11 cellular contexts compared by ENCODE assay signal in the genomic region with DNA sequence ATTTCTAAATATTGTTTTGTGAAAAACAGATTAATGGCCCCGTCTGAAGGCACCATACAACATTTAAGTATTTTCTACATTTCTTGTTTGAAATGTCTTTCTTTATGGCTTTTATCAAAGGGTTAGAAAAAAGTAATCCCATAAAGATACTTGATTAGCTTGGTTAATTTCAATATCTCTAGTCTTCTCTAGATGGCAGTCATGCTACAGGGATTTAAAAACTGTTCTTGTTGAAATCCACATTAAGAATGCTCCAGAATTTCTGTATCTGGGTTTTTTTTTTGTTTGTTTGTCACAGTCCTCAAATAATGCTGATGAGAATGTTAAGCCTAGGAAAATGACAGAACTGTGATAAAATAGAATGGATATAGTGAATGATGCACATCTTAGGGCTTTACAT.
A peak's percentile ranks its signal among the peaks of the same experiment; 100 is the strongest.
DNase-seq lines count a peak whose midpoint lies in the region; ATAC-seq, FAIRE-seq and TF ChIP-seq lines count a peak whose summit lies in the region.
"Had no signal": no experiment of that assay in that cellular context is flagged by ENCODE, and none has a peak within 500 bp of the region (broad histone marks: within the 10 kb centered on the region; RNA-seq: fewer than 3 reads in every experiment).

No MANE protein-coding gene starts in this region.

- peaks cover 2% of the 10 kb centered on the region for H3K9me3 Mint-ChIP-seq in activated CD8-positive, alpha-beta T cell treated with anti-CD3 and anti-CD28 coated beads, Interleukin-2, amount 10 ng/mL, durations not matched to agents 7 days and 5 days (ENCODE audit: insufficient read depth)
- no peaks in the 10 kb centered on the region for H3K9me3 Mint-ChIP-seq in activated CD4-positive, alpha-beta T cell treated with anti-CD3 and anti-CD28 coated beads, Interleukin-2, amount 10 ng/mL, durations not matched to agents 7 days and 5 days

- H3K4me1 Mint-ChIP-seq in activated CD8-positive, alpha-beta T cell treated with anti-CD3 and anti-CD28 coated beads, Interleukin-2, amount 10 ng/mL, durations not matched to agents 7 days and 5 days (ENCODE audit: low read depth), result no peaks in the 10 kb centered on the region
- H3K4me1 Mint-ChIP-seq in activated CD4-positive, alpha-beta T cell treated with anti-CD3 and anti-CD28 coated beads, Interleukin-2, amount 10 ng/mL, durations not matched to agents 7 days and 5 days, result no peaks in the 10 kb centered on the region

- peak; percentile 38 for TF ChIP-seq RAD21 in SK-N-SH (IDR thresholded peaks at IDR 0.05; ENCODE audit: low read length)

- DNase-seq in SK-N-SH (no peak), SK-MEL-5 (ENCODE audit: low read depth, low spot score) (peak; percentile 56), frontal cortex (ENCODE audit: low spot score in 2 of 2) (peak in 1 of 2 donors; percentile 18), upper lobe of right lung (no peak), Right ventricle myocardium superior (no peak)
- DNase-seq in activated CD8-positive, alpha-beta T cell treated with anti-CD3 and anti-CD28 coated beads, Interleukin-2, amount 10 ng/mL, durations not matched to agents 7 days and 5 days, result no peak
- DNase-seq in activated CD4-positive, alpha-beta T cell treated with anti-CD3 and anti-CD28 coated beads, Interleukin-2, amount 10 ng/mL, durations not matched to agents 7 days and 5 days, result no peak
- DNase-seq: mucosa of descending colon; NCI-H446; stimulated activated naive CD4-positive, alpha-beta T cell treated with Interleukin-2 at 50 U/mL for 16 hours had no signal

- H3K9me2 ChIP-seq in SK-N-SH, result no peaks in the 10 kb centered on the region

- no peaks in the 10 kb centered on the region for H4K20me1 ChIP-seq in SK-N-SH (ENCODE audit: insufficient read depth)

- ATAC-seq in SK-N-SH treated with all-trans-retinoic acid at 6 μM for 48 hours (no peak), upper lobe of right lung (no peak), Right ventricle myocardium superior (ENCODE audit: poor library complexity) (no peak)
- no peak for ATAC-seq in activated CD8-positive, alpha-beta T cell treated with anti-CD3 and anti-CD28 coated beads, Interleukin-2, amount 10 ng/mL, durations not matched to agents 7 days and 5 days
- ATAC-seq: mucosa of descending colon had no signal

- no peak overlapping the region for H3K4me2 ChIP-seq in SK-N-SH

- 2% methylated on average over 1 of the region's 1 CpG for WGBS in SK-N-SH (ENCODE audit: low lambda C conversion rate)

- H3F3A ChIP-seq in SK-N-SH (replicated peaks; ENCODE audit: insufficient read depth), result no peaks in the 10 kb centered on the region

- no peaks in the 10 kb centered on the region for H3K9me3 ChIP-seq in SK-N-SH
- no peaks in the 10 kb centered on the region for H3K9me3 ChIP-seq in upper lobe of right lung
- H3K9me3 ChIP-seq: mucosa of descending colon had no signal

- H3K36me3 Mint-ChIP-seq in activated CD8-positive, alpha-beta T cell treated with anti-CD3 and anti-CD28 coated beads, Interleukin-2, amount 10 ng/mL, durations not matched to agents 7 days and 5 days (ENCODE audit: low read depth), result no peaks in the 10 kb centered on the region
- no peaks in the 10 kb centered on the region for H3K36me3 Mint-ChIP-seq in activated CD4-positive, alpha-beta T cell treated with anti-CD3 and anti-CD28 coated beads, Interleukin-2, amount 10 ng/mL, durations not matched to agents 7 days and 5 days (ENCODE audit: low read depth)

- no peaks in the 10 kb centered on the region for H3K36me3 ChIP-seq in SK-N-SH (replicated peaks in 1 of 2; ENCODE audit: control insufficient read depth in 1 of 2, insufficient read depth in 2 of 2, low read length in 1 of 2)
- H3K36me3 ChIP-seq in upper lobe of right lung, result no peaks in the 10 kb centered on the region

- FAIRE-seq in frontal cortex (lab: Jason Lieb, UNC), result peak; percentile 10

- H2AFZ ChIP-seq in SK-N-SH (ENCODE audit: low read depth), result no peak overlapping the region

- H3K27ac ChIP-seq in SK-N-SH (ENCODE audit: low read depth in 2 of 2, low read length in 1 of 2) (no peak overlapping the region), upper lobe of right lung (no peak overlapping the region)

- peak; percentile 56 for TF ChIP-seq CTCF in SK-N-SH (IDR thresholded peaks at IDR 0.05)
- TF ChIP-seq CTCF in upper lobe of right lung (IDR thresholded peaks at IDR 0.05), result peak; percentile 24

- H3K4me3 ChIP-seq in SK-N-SH (ENCODE audit: low read depth in 2 of 2, low read length in 1 of 2) (no peak overlapping the region), upper lobe of right lung (no peak overlapping the region)
- H3K4me3 ChIP-seq: mucosa of descending colon had no signal

- CTCF ChIA-PET in SK-N-SH (lab: Yijun Ruan, JAX), result interaction anchor here (0.7 to 3.6 kb wide), 4 partner anchors 36 to 655 kb away, joined by 3 to 16 read pairs (median 3); no protein-coding TSS in a partner anchor
- CTCF ChIA-PET in activated CD8-positive, alpha-beta T cell treated with anti-CD3 and anti-CD28 coated beads, Interleukin-2, amount 10 ng/mL, durations not matched to agents 7 days and 5 days (lab: Charles Lee), result no interaction called here
- CTCF ChIA-PET in activated CD4-positive, alpha-beta T cell treated with anti-CD3 and anti-CD28 coated beads, Interleukin-2, amount 10 ng/mL, durations not matched to agents 7 days and 5 days (lab: Charles Lee), result interaction anchor here (1.0 kb wide), 1 partner anchor 32 kb away, joined by 3 read pairs; no protein-coding TSS in a partner anchor

- no peak overlapping the region for H3K27ac Mint-ChIP-seq in activated CD8-positive, alpha-beta T cell treated with anti-CD3 and anti-CD28 coated beads, Interleukin-2, amount 10 ng/mL, durations not matched to agents 7 days and 5 days
- H3K27ac Mint-ChIP-seq in activated CD4-positive, alpha-beta T cell treated with anti-CD3 and anti-CD28 coated beads, Interleukin-2, amount 10 ng/mL, durations not matched to agents 7 days and 5 days, result no peak overlapping the region

- intact Hi-C loops in upper lobe of right lung (cut with DNase I), result no loop called here
- intact Hi-C loops in Right ventricle myocardium superior (cut with DNase I), result no loop called here

- POLR2A ChIA-PET in SK-N-SH (lab: Yijun Ruan, JAX), result no interaction called here
- POLR2A ChIA-PET in activated CD8-positive, alpha-beta T cell treated with anti-CD3 and anti-CD28 coated beads, Interleukin-2, amount 10 ng/mL, durations not matched to agents 7 days and 5 days (lab: Charles Lee), result no interaction called here
- POLR2A ChIA-PET in activated CD4-positive, alpha-beta T cell treated with anti-CD3 and anti-CD28 coated beads, Interleukin-2, amount 10 ng/mL, durations not matched to agents 7 days and 5 days (lab: Charles Lee), result no interaction called here

- TF ChIP-seq EP300 in SK-N-SH (IDR thresholded peaks at IDR 0.05; ENCODE audit: borderline replicate concordance in 1 of 2, low read depth in 1 of 2, low read length in 1 of 2), result no peak

- no peak overlapping the region for H3K4me3 Mint-ChIP-seq in activated CD8-positive, alpha-beta T cell treated with anti-CD3 and anti-CD28 coated beads, Interleukin-2, amount 10 ng/mL, durations not matched to agents 7 days and 5 days
- H3K4me3 Mint-ChIP-seq in activated CD4-positive, alpha-beta T cell treated with anti-CD3 and anti-CD28 coated beads, Interleukin-2, amount 10 ng/mL, durations not matched to agents 7 days and 5 days, result no peak overlapping the region

- H3K4me1 ChIP-seq in SK-N-SH (ENCODE audit: control insufficient read depth in 1 of 2, insufficient read depth in 2 of 2, low read depth in 1 of 2, low read length in 1 of 2), result no peaks in the 10 kb centered on the region
- H3K4me1 ChIP-seq in upper lobe of right lung, result no peaks in the 10 kb centered on the region

- H3K27me3 Mint-ChIP-seq in activated CD8-positive, alpha-beta T cell treated with anti-CD3 and anti-CD28 coated beads, Interleukin-2, amount 10 ng/mL, durations not matched to agents 7 days and 5 days (ENCODE audit: low read depth), result no peaks in the 10 kb centered on the region
- H3K27me3 Mint-ChIP-seq in activated CD4-positive, alpha-beta T cell treated with anti-CD3 and anti-CD28 coated beads, Interleukin-2, amount 10 ng/mL, durations not matched to agents 7 days and 5 days, result no peaks in the 10 kb centered on the region

- H3K79me2 ChIP-seq in SK-N-SH (ENCODE audit: insufficient read depth), result no peaks in the 10 kb centered on the region

- in situ Hi-C loops in SK-MEL-5 (cut with HindIII; ENCODE audit: low pct_unique_long_range_greater_than_20kb, low sequenced_read_pairs), result no loop called here

- H3K9ac ChIP-seq in SK-N-SH, result no peak overlapping the region

- H3K27me3 ChIP-seq in SK-N-SH (ENCODE audit: insufficient read depth), result no peaks in the 10 kb centered on the region
- H3K27me3 ChIP-seq in upper lobe of right lung, result no peaks in the 10 kb centered on the region

TF ChIP-seq in SK-N-SH, 30 proteins besides CTCF, POLR2A, EP300 and RAD21:
- TF ChIP-seq GATA2 (CRISPR knock-in tag; IDR thresholded peaks at IDR 0.05), result no peak

TF ChIP-seq in SK-N-SH treated with all-trans-retinoic acid at 6 μM for 48 hours, 23 proteins besides CTCF, POLR2A, EP300 and RAD21:
- TF ChIP-seq, protein P1, sequence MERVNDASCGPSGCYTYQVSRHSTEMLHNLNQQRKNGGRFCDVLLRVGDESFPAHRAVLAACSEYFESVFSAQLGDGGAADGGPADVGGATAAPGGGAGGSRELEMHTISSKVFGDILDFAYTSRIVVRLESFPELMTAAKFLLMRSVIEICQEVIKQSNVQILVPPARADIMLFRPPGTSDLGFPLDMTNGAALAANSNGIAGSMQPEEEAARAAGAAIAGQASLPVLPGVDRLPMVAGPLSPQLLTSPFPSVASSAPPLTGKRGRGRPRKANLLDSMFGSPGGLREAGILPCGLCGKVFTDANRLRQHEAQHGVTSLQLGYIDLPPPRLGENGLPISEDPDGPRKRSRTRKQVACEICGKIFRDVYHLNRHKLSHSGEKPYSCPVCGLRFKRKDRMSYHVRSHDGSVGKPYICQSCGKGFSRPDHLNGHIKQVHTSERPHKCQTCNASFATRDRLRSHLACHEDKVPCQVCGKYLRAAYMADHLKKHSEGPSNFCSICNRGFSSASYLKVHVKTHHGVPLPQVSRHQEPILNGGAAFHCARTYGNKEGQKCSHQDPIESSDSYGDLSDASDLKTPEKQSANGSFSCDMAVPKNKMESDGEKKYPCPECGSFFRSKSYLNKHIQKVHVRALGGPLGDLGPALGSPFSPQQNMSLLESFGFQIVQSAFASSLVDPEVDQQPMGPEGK (CRISPR knock-in tag; IDR thresholded peaks at IDR 0.05; ENCODE audit: borderline replicate concordance), result no peak
- TF ChIP-seq ZNF565 (CRISPR knock-in tag; conservative IDR thresholded peaks at IDR 0.05; ENCODE audit: low read depth), result no peak
- no peak for TF ChIP-seq ZC3H10 (CRISPR knock-in tag; IDR thresholded peaks at IDR 0.05)
- TF ChIP-seq TOX (CRISPR knock-in tag; IDR thresholded peaks at IDR 0.05; ENCODE audit: borderline replicate concordance), result no peak
